Comparison of ENCODE assay signal across 1 cellular context in the genomic region with DNA sequence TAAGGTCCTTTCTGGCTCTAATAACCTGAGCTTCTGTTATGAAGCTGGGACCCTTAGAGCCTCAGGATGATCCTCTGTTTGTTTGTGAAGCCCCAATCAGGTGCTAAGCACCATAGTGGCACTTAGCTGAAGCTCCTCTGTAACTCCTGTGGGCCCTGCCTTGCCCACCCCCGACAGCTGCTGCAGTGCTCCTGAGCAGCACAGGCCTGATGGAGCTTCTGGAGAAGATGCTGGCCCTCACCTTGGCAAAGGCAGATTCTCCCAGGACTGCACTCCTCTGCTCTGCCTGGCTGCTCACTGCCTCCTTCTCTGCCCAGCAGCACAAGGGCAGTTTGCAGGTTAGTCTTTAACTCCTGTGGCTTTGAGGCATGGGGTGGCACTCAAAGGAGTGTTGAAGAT.
TF ChIP-seq lines count a peak whose summit lies in the region.

No MANE protein-coding gene starts in this region.

TF ChIP-seq in GM23338, 12 proteins besides CTCF, POLR2A, EP300 and RAD21:
- TF ChIP-seq CREB1 (CRISPR knock-in tag; IDR thresholded peaks at IDR 0.05; ENCODE audit: low read depth) (no peak), NANOG (IDR thresholded peaks at IDR 0.05; ENCODE audit: borderline replicate concordance) (no peak), STAT1 (IDR thresholded peaks at IDR 0.05; ENCODE audit: unreplicated experiment) (no peak), JUNB (IDR thresholded peaks at IDR 0.05; ENCODE audit: unreplicated experiment) (no peak), EZH2 (IDR thresholded peaks at IDR 0.05; ENCODE audit: low read depth, unreplicated experiment) (no peak), REST (IDR thresholded peaks at IDR 0.05; ENCODE audit: unreplicated experiment) (no peak), POLR2AphosphoS5 (IDR thresholded peaks at IDR 0.05; ENCODE audit: low read depth) (no peak), ETS1 (IDR thresholded peaks at IDR 0.05) (no peak)
